In genomic region chr3:33612641-33613040, GRCh38 we compare ENCODE assay signal across 14 cellular contexts.
DNase-seq lines count a peak whose midpoint lies in the region; ATAC-seq, FAIRE-seq and TF ChIP-seq lines count a peak whose summit lies in the region.
"Had no signal": no experiment of that assay in that cellular context is flagged by ENCODE, and none has a peak within 500 bp of the region (broad histone marks: within the 10 kb centered on the region; RNA-seq: fewer than 3 reads in every experiment).

No MANE protein-coding gene starts in this region.

- H2AFZ ChIP-seq in HepG2 (ENCODE audit: low read length), result no peak overlapping the region

- no peaks in the 10 kb centered on the region for H4K20me1 ChIP-seq in HepG2 (ENCODE audit: insufficient read depth, low read length)

- no peaks in the 10 kb centered on the region for H3K79me2 ChIP-seq in HepG2 (ENCODE audit: insufficient read depth, low read length)

- H3K4me1 ChIP-seq in HepG2 (ENCODE audit: insufficient read depth, low read length), result no peaks in the 10 kb centered on the region
- H3K4me1 ChIP-seq in right lobe of liver, result no peaks in the 10 kb centered on the region
- H3K4me1 ChIP-seq in colonic mucosa, result no peaks in the 10 kb centered on the region

- TF ChIP-seq EP300 in HepG2 (IDR thresholded peaks at IDR 0.05; ENCODE audit: low read depth in 2 of 2, low read length in 2 of 2), result no peak
- TF ChIP-seq EP300 in HepG2 (CRISPR knock-in tag; IDR thresholded peaks at IDR 0.05; ENCODE audit: borderline replicate concordance), result no peak

- ATAC-seq in HepG2 (no peak), right lobe of liver (no peak), GM19023 (IDR thresholded peaks at IDR 0.05; ENCODE audit: unreplicated experiment) (no peak)

- BruUV-seq in HepG2 (replicated peaks; lab: Mats Ljungman, UMichigan), result no TSS peak

- TF ChIP-seq POLR2A in HepG2 (IDR thresholded peaks at IDR 0.05; ENCODE audit: insufficient read depth in 1 of 2, low read depth in 2 of 2, low read length in 2 of 2) (no peak), right lobe of liver (IDR thresholded peaks at IDR 0.05) (no peak)

- TF ChIP-seq CTCF in HepG2 (CRISPR knock-in tag; IDR thresholded peaks at IDR 0.05) (no peak), right lobe of liver (IDR thresholded peaks at IDR 0.05) (no peak), colonic mucosa (IDR thresholded peaks at IDR 0.05) (no peak)

- DNase-seq in HepG2 (ENCODE audit: low spot score) (peak; percentile 11), right lobe of liver (no peak), dermis blood vessel endothelial cell (peak; percentile 18), iris pigment epithelial cell (ENCODE audit: low read depth) (peak; percentile 9), substantia nigra (lab: John Stamatoyannopoulos, UW) (no peak), colonic mucosa (no peak), DMS153 (lab: John Stamatoyannopoulos, UW) (no peak)
- DNase-seq: C1 segment of cervical spinal cord; CD4-positive, alpha-beta T cell; GF-D8; GOT3; H9 had no signal

- CTCF ChIA-PET in HepG2 (lab: Yijun Ruan, JAX; ENCODE audit: low intra/inter-chr PET ratio, low total read pairs), result no interaction called here

- in situ Hi-C loops in HepG2 (cut with HindIII; ENCODE audit: extremely low pct_ligation_motif_present, low pct_unique_long_range_greater_than_20kb), result no loop called here

- H3K27me3 ChIP-seq in HepG2 (ENCODE audit: control insufficient read depth in 1 of 2, insufficient read depth in 2 of 2, low read length in 2 of 2), result no peaks in the 10 kb centered on the region
- no peaks in the 10 kb centered on the region for H3K27me3 ChIP-seq in right lobe of liver
- no peaks in the 10 kb centered on the region for H3K27me3 ChIP-seq in colonic mucosa

- intact Hi-C loops in HepG2 (cut with micrococcal nuclease; ENCODE audit: unreplicated experiment), result no loop called here
- intact Hi-C loops in right lobe of liver (cut with DNase I), result no loop called here
- intact Hi-C loops in colonic mucosa (cut with DNase I), result no loop called here

- H3K36me3 ChIP-seq in HepG2 (replicated peaks in 1 of 2; ENCODE audit: control insufficient read depth in 1 of 2, insufficient read depth in 2 of 2, low read length in 2 of 2), result peaks cover 0 to 6% of the 10 kb centered on the region in 2 experiments; a peak in 2 of 5 replicates
- no peaks in the 10 kb centered on the region for H3K36me3 ChIP-seq in right lobe of liver
- H3K36me3 ChIP-seq in colonic mucosa, result no peaks in the 10 kb centered on the region

- H3K9ac ChIP-seq in HepG2 (ENCODE audit: insufficient read depth, low read depth, low read length) (no peak overlapping the region), colonic mucosa (ENCODE audit: low read depth in 2 of 2, low read length in 2 of 2) (no peak overlapping the region)

- no peak overlapping the region for H3K4me2 ChIP-seq in HepG2 (ENCODE audit: low read depth, low read length)

- no peak for TF ChIP-seq RAD21 in HepG2 (CRISPR knock-in tag; IDR thresholded peaks at IDR 0.05)

- POLR2A ChIA-PET in HepG2 (lab: Yijun Ruan, JAX), result no interaction called here

- no peaks in the 10 kb centered on the region for H3K9me3 ChIP-seq in HepG2 (ENCODE audit: low read length)
- H3K9me3 ChIP-seq in right lobe of liver, result no peaks in the 10 kb centered on the region
- no peaks in the 10 kb centered on the region for H3K9me3 ChIP-seq in colonic mucosa

- FAIRE-seq in HepG2 (lab: Jason Lieb, UNC), result no peak
- FAIRE-seq: A204.1 had no signal

- no peak overlapping the region for H3K27ac ChIP-seq in HepG2 (ENCODE audit: extremely low read length, insufficient read depth, low read length)
- H3K27ac ChIP-seq in right lobe of liver, result no peak overlapping the region
- H3K27ac ChIP-seq in substantia nigra (ENCODE audit: low read depth, low read length, poor library complexity, severe bottlenecking), result peak overlapping the region; percentile 24
- H3K27ac ChIP-seq in colonic mucosa, result no peak overlapping the region

- 97% methylated on average over 1 of the region's 1 CpG for WGBS in HepG2 (ENCODE audit: low lambda C conversion rate)
- WGBS in right lobe of liver (ENCODE audit: insufficient coverage, low coverage, low lambda C conversion rate, missing lambda C conversion rate), result 81% methylated on average over 1 of the region's 1 CpG

- no peak overlapping the region for H3K4me3 ChIP-seq in HepG2 (replicated peaks in 1 of 3; ENCODE audit: insufficient read depth in 1 of 3, low read depth in 2 of 3, low read length in 3 of 3)
- H3K4me3 ChIP-seq in right lobe of liver, result no peak overlapping the region
- no peak overlapping the region for H3K4me3 ChIP-seq in colonic mucosa

TF ChIP-seq in HepG2, 621 proteins besides CTCF, POLR2A, EP300 and RAD21:
- TF ChIP-seq ZNF510 (CRISPR knock-in tag; IDR thresholded peaks at IDR 0.05; ENCODE audit: low read depth) (no peak), SMARCE1 (IDR thresholded peaks at IDR 0.05; ENCODE audit: borderline replicate concordance) (no peak), MAX (IDR thresholded peaks at IDR 0.05) (no peak), HES4 (CRISPR knock-in tag; IDR thresholded peaks at IDR 0.05; ENCODE audit: borderline replicate concordance) (no peak), NKX3-1 (CRISPR knock-in tag; IDR thresholded peaks at IDR 0.05) (no peak), ZNF773 (CRISPR knock-in tag; IDR thresholded peaks at IDR 0.05; ENCODE audit: borderline replicate concordance) (no peak), ZNF687 (CRISPR knock-in tag; IDR thresholded peaks at IDR 0.05) (no peak), ZNF652 (CRISPR knock-in tag; IDR thresholded peaks at IDR 0.05; ENCODE audit: borderline replicate concordance, low read depth) (no peak), ZFP37 (CRISPR knock-in tag; IDR thresholded peaks at IDR 0.05; ENCODE audit: borderline replicate concordance) (no peak), ZBTB33 (CRISPR knock-in tag; IDR thresholded peaks at IDR 0.05) (no peak), ZFP41 (CRISPR knock-in tag; IDR thresholded peaks at IDR 0.05; ENCODE audit: borderline replicate concordance) (no peak), POGZ (CRISPR knock-in tag; IDR thresholded peaks at IDR 0.05) (no peak), NFIB (CRISPR knock-in tag; IDR thresholded peaks at IDR 0.05; ENCODE audit: borderline replicate concordance) (no peak), PCBP2 (optimal IDR thresholded peaks at IDR 0.05; ENCODE audit: low read depth, low read length, poor library complexity, severe bottlenecking) (no peak), ARNTL (CRISPR knock-in tag; IDR thresholded peaks at IDR 0.05) (no peak)
TF ChIP-seq in HepG2: peak in this region for 0.

Comparison
In these comparisons a context has a peak if more than half of its experiments do, and no peak if none do; other contexts are left out.
1. DNase-seq: peak in HepG2 (single experiment), dermis blood vessel endothelial cell (single experiment) and iris pigment epithelial cell (single experiment); none in right lobe of liver (0 of 3), substantia nigra (0 of 49), colonic mucosa (single experiment) and DMS153 (single experiment).